10 cellular contexts compared by ENCODE assay signal in the genomic region with DNA sequence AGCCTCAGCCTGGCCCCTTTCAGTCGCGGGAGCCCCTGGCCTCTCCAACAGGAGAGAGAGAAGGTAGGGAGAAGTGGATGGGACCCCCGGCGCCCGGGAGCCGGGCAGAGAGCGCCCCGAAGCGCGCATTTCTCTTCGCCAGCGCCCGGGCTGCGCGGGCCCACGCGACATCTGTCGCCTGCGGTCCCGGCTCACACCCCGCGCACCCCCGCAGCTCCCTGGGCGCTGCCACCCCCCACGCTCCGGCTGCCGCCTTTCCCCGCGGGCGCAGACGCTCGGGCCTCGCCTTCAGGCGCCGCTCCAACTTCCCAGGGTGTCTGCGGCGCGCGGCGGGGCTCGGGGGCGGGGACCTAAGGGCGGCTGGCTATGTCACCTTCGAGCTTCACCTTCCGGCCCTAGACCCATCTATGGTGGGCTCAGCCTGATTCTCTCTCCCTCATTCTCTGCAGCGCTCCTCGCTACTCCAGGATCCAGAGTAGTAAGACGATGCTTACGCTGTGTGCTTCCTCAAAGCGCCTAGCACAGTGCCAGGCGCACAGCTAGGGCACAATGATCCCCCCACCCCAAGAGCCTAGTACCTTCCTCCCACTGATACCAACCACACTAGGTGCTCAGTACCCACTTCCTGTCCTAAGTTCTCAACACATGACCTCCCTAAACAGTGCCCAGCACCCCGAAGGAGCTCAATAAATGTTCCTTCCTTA. TPM values are rescaled to one million over a fixed set of nuclear protein-coding genes. Genes with fewer than 3 reads are reported as not detected.
DNase-seq lines count a peak whose midpoint lies in the region; ATAC-seq and TF ChIP-seq lines count a peak whose summit lies in the region.
"Had no signal": no experiment of that assay in that cellular context is flagged by ENCODE, and none has a peak within 500 bp of the region (broad histone marks: within the 10 kb centered on the region; RNA-seq: fewer than 3 reads in every experiment).

No MANE protein-coding gene starts in this region.

- peak overlapping the region; percentile 76 for H3K4me3 Mint-ChIP-seq in activated CD8-positive, alpha-beta T cell treated with anti-CD3 and anti-CD28 coated beads, Interleukin-2, amount 10 ng/mL, durations not matched to agents 7 days and 5 days

- intact Hi-C loops in heart left ventricle (cut with DNase I) (loop anchor here in 8 of 10 donors (2.0 to 10.0 kb wide), 3 partner anchors 175 to 177 kb away; no protein-coding TSS in a partner anchor), Right ventricle myocardium inferior (cut with DNase I) (loop anchor here (5.0 kb wide), 1 partner anchor 177 kb away; no protein-coding TSS in a partner anchor)

- no peak overlapping the region for H3K27ac Mint-ChIP-seq in activated CD8-positive, alpha-beta T cell treated with anti-CD3 and anti-CD28 coated beads, Interleukin-2, amount 10 ng/mL, durations not matched to agents 7 days and 5 days

- peak overlapping the region; percentile 6; the same call in 1 of the 2 replicates for H3K9ac ChIP-seq in iPS-20b (ENCODE audit: low read depth, low read length)

- 1 to 3% (median 2%) methylated on average over 15 to 52 of the region's 52 CpGs for WGBS in heart left ventricle, 4 donors
- WGBS in suprapubic skin = 8% methylated on average over 9 of the region's 52 CpGs

- CTCF ChIA-PET in activated CD8-positive, alpha-beta T cell treated with anti-CD3 and anti-CD28 coated beads, Interleukin-2, amount 10 ng/mL, durations not matched to agents 7 days and 5 days (lab: Charles Lee) = interaction anchor here (0.6 to 2.0 kb wide), 2 partner anchors 17 to 160 kb away, joined by 3 to 7 read pairs; no protein-coding TSS in a partner anchor

- TF ChIP-seq EP300 in suprapubic skin (IDR thresholded peaks at IDR 0.05) = no peak

- no peaks in the 10 kb centered on the region for H3K36me3 Mint-ChIP-seq in activated CD8-positive, alpha-beta T cell treated with anti-CD3 and anti-CD28 coated beads, Interleukin-2, amount 10 ng/mL, durations not matched to agents 7 days and 5 days (ENCODE audit: low read depth)

- DNase-seq in heart left ventricle = no peak
- no peak for DNase-seq in Right ventricle myocardium inferior (ENCODE audit: missing footprints)
- peak; percentile 27 for DNase-seq in activated CD8-positive, alpha-beta T cell treated with anti-CD3 and anti-CD28 coated beads, Interleukin-2, amount 10 ng/mL, durations not matched to agents 7 days and 5 days
- no peak for DNase-seq in suprapubic skin (ENCODE audit: low spot score in 2 of 2)

- H3K27me3 ChIP-seq in heart left ventricle (peaks cover 13 to 84% (median 33%) of the 10 kb centered on the region in 9 donors), iPS-20b (ENCODE audit: insufficient read depth, low read length) (peaks cover 96% of the 10 kb centered on the region), suprapubic skin (peaks cover 99% of the 10 kb centered on the region)

- H3K9me3 Mint-ChIP-seq in activated CD8-positive, alpha-beta T cell treated with anti-CD3 and anti-CD28 coated beads, Interleukin-2, amount 10 ng/mL, durations not matched to agents 7 days and 5 days (ENCODE audit: insufficient read depth) = peaks cover 3% of the 10 kb centered on the region

- TF ChIP-seq POLR2A in heart left ventricle (IDR thresholded peaks at IDR 0.05) = no peak
- TF ChIP-seq POLR2A in suprapubic skin (IDR thresholded peaks at IDR 0.05) = no peak

- POLR2A ChIA-PET in activated CD8-positive, alpha-beta T cell treated with anti-CD3 and anti-CD28 coated beads, Interleukin-2, amount 10 ng/mL, durations not matched to agents 7 days and 5 days (lab: Charles Lee) = interaction anchor here (0.6 kb wide), 1 partner anchor 65 kb away, joined by 3 read pairs; no protein-coding TSS in a partner anchor

- peaks cover 3 to 41% (median 27%) of the 10 kb centered on the region in 12 donors for H3K4me1 ChIP-seq in heart left ventricle
- peaks cover 13% of the 10 kb centered on the region for H3K4me1 ChIP-seq in iPS-20b (ENCODE audit: insufficient read depth, low read length)
- H3K4me1 ChIP-seq in suprapubic skin = peaks cover 35% of the 10 kb centered on the region

- H3K4me1 Mint-ChIP-seq in activated CD8-positive, alpha-beta T cell treated with anti-CD3 and anti-CD28 coated beads, Interleukin-2, amount 10 ng/mL, durations not matched to agents 7 days and 5 days (ENCODE audit: low read depth) = peaks cover 35% of the 10 kb centered on the region

- H3K36me3 ChIP-seq in heart left ventricle = no peaks in the 10 kb centered on the region
- H3K36me3 ChIP-seq in iPS-20b (ENCODE audit: insufficient read depth, low read depth, low read length) = no peaks in the 10 kb centered on the region
- H3K36me3 ChIP-seq in suprapubic skin = no peaks in the 10 kb centered on the region

- H3K4me3 ChIP-seq in heart left ventricle = peak overlapping the region; percentile 19 to 60 (median 44)
- H3K4me3 ChIP-seq in iPS-20b (ENCODE audit: low read length) = peak overlapping the region; percentile 84
- peak overlapping the region; percentile 36 for H3K4me3 ChIP-seq in suprapubic skin

- ATAC-seq in heart left ventricle (peak in 1 of 4 donors; percentile 23), Right ventricle myocardium inferior (no peak), GM19351 (IDR thresholded peaks at IDR 0.05; ENCODE audit: unreplicated experiment) (no peak), HG02678 (IDR thresholded peaks at IDR 0.05; ENCODE audit: unreplicated experiment) (no peak), GM18873 (IDR thresholded peaks at IDR 0.05; ENCODE audit: low FRiP score, unreplicated experiment) (no peak)
- peak; percentile 25 for ATAC-seq in activated CD8-positive, alpha-beta T cell treated with anti-CD3 and anti-CD28 coated beads, Interleukin-2, amount 10 ng/mL, durations not matched to agents 7 days and 5 days

- H3K9me3 ChIP-seq in heart left ventricle (peaks cover 0 to 6% (median 0%) of the 10 kb centered on the region in 12 donors), iPS-20b (ENCODE audit: insufficient read depth, low read depth, low read length) (peaks cover 2% of the 10 kb centered on the region; the same call in 1 of the 2 replicates), suprapubic skin (no peaks in the 10 kb centered on the region)

- TF ChIP-seq CTCF in heart left ventricle (IDR thresholded peaks at IDR 0.05) (no peak), suprapubic skin (IDR thresholded peaks at IDR 0.05) (no peak)

- no peak overlapping the region for H3K27ac ChIP-seq in heart left ventricle
- H3K27ac ChIP-seq in iPS-20b (ENCODE audit: low read length) = no peak overlapping the region
- H3K27ac ChIP-seq in suprapubic skin = no peak overlapping the region

- H3K27me3 Mint-ChIP-seq in activated CD8-positive, alpha-beta T cell treated with anti-CD3 and anti-CD28 coated beads, Interleukin-2, amount 10 ng/mL, durations not matched to agents 7 days and 5 days (ENCODE audit: low read depth) = peaks cover 72% of the 10 kb centered on the region

RNA-seq across cellular contexts. Expression of a gene that starts 1.6 kb away (rescaled TPM):
- total RNA-seq in heart left ventricle (1 to 10 TPM in 1 of 9 donors, under 1 TPM in 6, not detected in 2; 0.12 to 1.3 (median 0.19) TPM), Right ventricle myocardium inferior (0.11 TPM), suprapubic skin (not detected)
- polyA plus RNA-seq in heart left ventricle = under 1 TPM; 0.03 to 0.19 TPM
- total RNA-seq in activated CD8-positive, alpha-beta T cell treated with anti-CD3 and anti-CD28 coated beads, Interleukin-2, amount 10 ng/mL, durations not matched to agents 7 days and 5 days = not detected
- total RNA-seq: endothelial cell of umbilical vein; T-helper 2 cell treated with Interferon-gamma antibody and Interleukin-4, amounts not matched to agents 100 ng/mL and 5 ng/mL, for 36 hours had no signal
- polyA plus RNA-seq: endothelial cell of umbilical vein had no signal

RNA-seq across cellular contexts. Expression of a gene that starts 31.1 kb away (rescaled TPM):
- total RNA-seq in heart left ventricle = 1 to 10 TPM; 5.4 to 9.7 (median 7.1) TPM
- polyA plus RNA-seq in heart left ventricle = 1 to 10 TPM; 2.4 to 5.2 TPM
- total RNA-seq in Right ventricle myocardium inferior = 5.4 TPM
- total RNA-seq in activated CD8-positive, alpha-beta T cell treated with anti-CD3 and anti-CD28 coated beads, Interleukin-2, amount 10 ng/mL, durations not matched to agents 7 days and 5 days = 10 to 100 TPM; 12.4 to 12.9 TPM
- total RNA-seq in suprapubic skin = 10 to 100 TPM in 2 of 4 donors, 1 to 10 TPM in 2; 9.1 to 19.0 (median 13.5) TPM
